In genomic region chr15:55661431-55661830, GRCh38 we compare ENCODE assay signal across 13 cellular contexts.
DNase-seq lines count a peak whose midpoint lies in the region; ATAC-seq, FAIRE-seq and TF ChIP-seq lines count a peak whose summit lies in the region.
"Had no signal": no experiment of that assay in that cellular context is flagged by ENCODE, and none has a peak within 500 bp of the region (broad histone marks: within the 10 kb centered on the region; RNA-seq: fewer than 3 reads in every experiment).

No MANE protein-coding gene starts in this region.

- no peaks in the 10 kb centered on the region for H3K27me3 Mint-ChIP-seq in Calu3 (ENCODE audit: unreplicated experiment)
- no peaks in the 10 kb centered on the region for H3K27me3 Mint-ChIP-seq in activated naive CD8-positive, alpha-beta T cell treated with anti-CD3 and anti-CD28 coated beads for 36 hours

- H3K4ac ChIP-seq in mesendoderm (ENCODE audit: low read depth, low read length) = no peak overlapping the region

- H2AFZ ChIP-seq in SK-N-SH (ENCODE audit: low read depth) = no peak overlapping the region

- TF ChIP-seq RAD21 in SK-N-SH (IDR thresholded peaks at IDR 0.05; ENCODE audit: low read length) = no peak

- ATAC-seq in GM21528 (IDR thresholded peaks at IDR 0.05; ENCODE audit: low FRiP score, unreplicated experiment) = no peak
- ATAC-seq: gastrocnemius medialis had no signal

- H3K4me2 ChIP-seq in mesendoderm (ENCODE audit: low read length) (no peak overlapping the region), SK-N-SH (no peak overlapping the region)
- H3K4me2 ChIP-seq: BLaER1 treated with 17β-estradiol and CSF1 and Interleukin-3, amounts not matched to agents 10 nM and 100 nM had no signal

- no peak overlapping the region for H2BK15ac ChIP-seq in mesendoderm (replicated peaks; ENCODE audit: low read depth)

- H2AK5ac ChIP-seq in mesendoderm (ENCODE audit: low read length) = no peak overlapping the region

- peak overlapping the region; percentile 41 for H3K18ac ChIP-seq in mesendoderm (ENCODE audit: low read length)

- peaks cover 13% of the 10 kb centered on the region for H3F3A ChIP-seq in SK-N-SH (replicated peaks; ENCODE audit: insufficient read depth)

- FAIRE-seq in GM19239 (lab: Jason Lieb, UNC) = no peak

- H3K79me1 ChIP-seq in mesendoderm (ENCODE audit: low read length) = no peaks in the 10 kb centered on the region

- BruUV-seq in Calu3 (replicated peaks; lab: Mats Ljungman, UMichigan) = no TSS peak

- no peaks in the 10 kb centered on the region for H3K36me3 Mint-ChIP-seq in Calu3 (ENCODE audit: insufficient read depth, unreplicated experiment)
- H3K36me3 Mint-ChIP-seq in activated naive CD8-positive, alpha-beta T cell treated with anti-CD3 and anti-CD28 coated beads for 36 hours = no peaks in the 10 kb centered on the region
- H3K36me3 Mint-ChIP-seq: activated naive CD4-positive, alpha-beta T cell treated with anti-CD3 and anti-CD28 coated beads, Interleukin-2, amount 50 U/mL, for 72 hours had no signal

- no peak overlapping the region for H2BK120ac ChIP-seq in mesendoderm (ENCODE audit: low read depth, low read length)

- H3K9me3 Mint-ChIP-seq in Calu3 (ENCODE audit: low read depth, unreplicated experiment) = no peaks in the 10 kb centered on the region
- no peaks in the 10 kb centered on the region for H3K9me3 Mint-ChIP-seq in activated naive CD8-positive, alpha-beta T cell treated with anti-CD3 and anti-CD28 coated beads for 36 hours
- H3K9me3 Mint-ChIP-seq: activated naive CD4-positive, alpha-beta T cell treated with anti-CD3 and anti-CD28 coated beads, Interleukin-2, amount 50 U/mL, for 72 hours had no signal

- DNase-seq in Calu3 = no peak
- peak; percentile 5 for DNase-seq in KBM-7
- DNase-seq in dermis blood vessel endothelial cell = peak; percentile 12
- peak; percentile 78 for DNase-seq in mesendoderm
- no peak for DNase-seq in SK-N-SH
- DNase-seq in activated naive CD8-positive, alpha-beta T cell treated with anti-CD3 and anti-CD28 coated beads for 36 hours = no peak
- no peak for DNase-seq in GM19239 (ENCODE audit: insufficient read length, low spot score)
- DNase-seq: cortex of kidney, gastrocnemius medialis had no signal

- no peak overlapping the region for H3K4me3 ChIP-seq in mesendoderm (ENCODE audit: low read length)
- no peak overlapping the region for H3K4me3 ChIP-seq in SK-N-SH (ENCODE audit: low read depth in 2 of 2, low read length in 1 of 2)
- H3K4me3 ChIP-seq: BLaER1 treated with 17β-estradiol and CSF1 and Interleukin-3, amounts not matched to agents 10 nM and 100 nM; gastrocnemius medialis; prostate gland had no signal

- no peak overlapping the region for H2BK5ac ChIP-seq in mesendoderm (ENCODE audit: low read length)

- H3K4me3 Mint-ChIP-seq in Calu3 (ENCODE audit: low read depth, unreplicated experiment) = no peak overlapping the region
- no peak overlapping the region for H3K4me3 Mint-ChIP-seq in activated naive CD8-positive, alpha-beta T cell treated with anti-CD3 and anti-CD28 coated beads for 36 hours

- no peaks in the 10 kb centered on the region for H3K9me3 ChIP-seq in SK-N-SH
- H3K9me3 ChIP-seq: BLaER1 treated with 17β-estradiol and CSF1 and Interleukin-3, amounts not matched to agents 10 nM and 100 nM; gastrocnemius medialis; prostate gland had no signal

- no peak overlapping the region for H3K23ac ChIP-seq in mesendoderm (ENCODE audit: low read length)

- H3K27me3 ChIP-seq in mesendoderm (ENCODE audit: insufficient read depth, low read length, poor library complexity) (no peaks in the 10 kb centered on the region), SK-N-SH (ENCODE audit: insufficient read depth) (no peaks in the 10 kb centered on the region)
- H3K27me3 ChIP-seq: BLaER1 treated with 17β-estradiol and CSF1 and Interleukin-3, amounts not matched to agents 10 nM and 100 nM; gastrocnemius medialis had no signal

- peaks cover 11% of the 10 kb centered on the region for H3K4me1 Mint-ChIP-seq in Calu3 (ENCODE audit: low read depth, unreplicated experiment)
- peaks cover 5% of the 10 kb centered on the region for H3K4me1 Mint-ChIP-seq in activated naive CD8-positive, alpha-beta T cell treated with anti-CD3 and anti-CD28 coated beads for 36 hours

- H4K5ac ChIP-seq in mesendoderm (ENCODE audit: low read length) = no peak overlapping the region

- H4K20me1 ChIP-seq in SK-N-SH (ENCODE audit: insufficient read depth) = no peaks in the 10 kb centered on the region
- H4K20me1 ChIP-seq: BLaER1 treated with 17β-estradiol and CSF1 and Interleukin-3, amounts not matched to agents 10 nM and 100 nM had no signal

- H3K9me2 ChIP-seq in SK-N-SH = no peaks in the 10 kb centered on the region

- H3K4me1 ChIP-seq in mesendoderm (ENCODE audit: control insufficient read depth, low read depth, low read length) (peaks cover 7% of the 10 kb centered on the region), SK-N-SH (ENCODE audit: control insufficient read depth in 1 of 2, insufficient read depth in 2 of 2, low read depth in 1 of 2, low read length in 1 of 2) (peaks cover 0 to 3% of the 10 kb centered on the region in 2 experiments; a peak in 2 of 4 replicates)
- H3K4me1 ChIP-seq: BLaER1 treated with 17β-estradiol and CSF1 and Interleukin-3, amounts not matched to agents 10 nM and 100 nM; prostate gland had no signal

- CTCF ChIA-PET in Calu3 (lab: Charles Lee) (no interaction called here), SK-N-SH (lab: Yijun Ruan, JAX) (interaction anchor here (0.6 to 0.9 kb wide), 2 partner anchors 27 to 215 kb away, joined by 3 to 4 read pairs; no protein-coding TSS in a partner anchor)

- intact Hi-C loops in Calu3 (cut with micrococcal nuclease; ENCODE audit: unreplicated experiment) = no loop called here

- POLR2A ChIA-PET in SK-N-SH (lab: Yijun Ruan, JAX) = no interaction called here

- in situ Hi-C loops in KBM-7 (cut with MboI; ENCODE audit: low pct_unique_long_range_greater_than_20kb, low sequenced_read_pairs) = no loop called here

- no peak for TF ChIP-seq EP300 in SK-N-SH (IDR thresholded peaks at IDR 0.05; ENCODE audit: borderline replicate concordance in 1 of 2, low read depth in 1 of 2, low read length in 1 of 2)

- H3K27ac ChIP-seq in mesendoderm (ENCODE audit: low read depth, low read length) = no peak overlapping the region
- H3K27ac ChIP-seq in SK-N-SH (ENCODE audit: low read depth in 2 of 2, low read length in 1 of 2) = peak overlapping the region in 1 of 2 experiments; percentile 29; a peak in 1 of 4 replicates
- H3K27ac ChIP-seq: BLaER1 treated with 17β-estradiol and CSF1 and Interleukin-3, amounts not matched to agents 10 nM and 100 nM; gastrocnemius medialis; prostate gland had no signal

- no peaks in the 10 kb centered on the region for H3K36me3 ChIP-seq in mesendoderm (ENCODE audit: control insufficient read depth, insufficient read depth, low read length)
- no peaks in the 10 kb centered on the region for H3K36me3 ChIP-seq in SK-N-SH (replicated peaks in 1 of 2; ENCODE audit: control insufficient read depth in 1 of 2, insufficient read depth in 2 of 2, low read length in 1 of 2)
- H3K36me3 ChIP-seq: BLaER1 treated with 17β-estradiol and CSF1 and Interleukin-3, amounts not matched to agents 10 nM and 100 nM; gastrocnemius medialis; prostate gland had no signal

- H3K27ac Mint-ChIP-seq in Calu3 (ENCODE audit: unreplicated experiment) = peak overlapping the region; percentile 30
- H3K27ac Mint-ChIP-seq in activated naive CD8-positive, alpha-beta T cell treated with anti-CD3 and anti-CD28 coated beads for 36 hours = no peak overlapping the region
- H3K27ac Mint-ChIP-seq: activated naive CD4-positive, alpha-beta T cell treated with anti-CD3 and anti-CD28 coated beads, Interleukin-2, amount 50 U/mL, for 72 hours had no signal

- no peak for TF ChIP-seq CTCF in Calu3 (IDR thresholded peaks at IDR 0.05; ENCODE audit: unreplicated experiment)
- no peak for TF ChIP-seq CTCF in SK-N-SH (IDR thresholded peaks at IDR 0.05)

- no peak overlapping the region for H4K8ac ChIP-seq in mesendoderm (ENCODE audit: low read depth, low read length)

- H3K79me2 ChIP-seq in mesendoderm (ENCODE audit: control insufficient read depth, insufficient read depth, low read length) = no peaks in the 10 kb centered on the region
- H3K79me2 ChIP-seq in SK-N-SH (ENCODE audit: insufficient read depth) = no peaks in the 10 kb centered on the region

- H3K9ac ChIP-seq in mesendoderm (ENCODE audit: low read length) (no peak overlapping the region), SK-N-SH (no peak overlapping the region)
- H3K9ac ChIP-seq: BLaER1 treated with 17β-estradiol and CSF1 and Interleukin-3, amounts not matched to agents 10 nM and 100 nM had no signal

- no peak overlapping the region for H3K56ac ChIP-seq in mesendoderm (ENCODE audit: low read length)

TF ChIP-seq in SK-N-SH, 30 proteins besides CTCF, POLR2A, EP300 and RAD21:
- TF ChIP-seq YY1 (IDR thresholded peaks at IDR 0.05; ENCODE audit: low read depth) (no peak), ELF1 (IDR thresholded peaks at IDR 0.05) (no peak), POLR2AphosphoS5 (IDR thresholded peaks at IDR 0.05; ENCODE audit: low read depth, low read length) (no peak), PBX3 (IDR thresholded peaks at IDR 0.05) (no peak), FOSL2 (IDR thresholded peaks at IDR 0.05; ENCODE audit: borderline replicate concordance, low read depth) (no peak), GABPA (IDR thresholded peaks at IDR 0.05; ENCODE audit: low read depth) (no peak), FOXM1 (IDR thresholded peaks at IDR 0.05; ENCODE audit: low read depth) (no peak), SMC3 (IDR thresholded peaks at IDR 0.05; ENCODE audit: low read depth, low read length) (no peak)

Comparison
In these comparisons a context has a peak if more than half of its experiments do, and no peak if none do; other contexts are left out.
1. DNase-seq: peak in KBM-7 (single experiment), dermis blood vessel endothelial cell (single experiment) and mesendoderm (single experiment); none in Calu3 (single experiment), SK-N-SH (single experiment), activated naive CD8-positive, alpha-beta T cell treated with anti-CD3 and anti-CD28 coated beads for 36 hours (single experiment) and GM19239 (single experiment).